In genomic region chr11:61855939-61856730, GRCh38 we compare ENCODE assay signal across 1 cellular context.
TF ChIP-seq lines count a peak whose summit lies in the region.

No MANE protein-coding gene starts in this region.

TF ChIP-seq in K562, 482 proteins besides CTCF, POLR2A, EP300 and RAD21:
- TF ChIP-seq ZBTB33 (CRISPR knock-in tag; IDR thresholded peaks at IDR 0.05), result 0 out of 2 replicates have a peak, but pooled peaks have one; percentile 11
- no peak for TF ChIP-seq HINFP (tag; conservative IDR thresholded peaks at IDR 0.05; ENCODE audit: low read depth)
- TF ChIP-seq KDM2B (CRISPR knock-in tag; IDR thresholded peaks at IDR 0.05), result no peak
- no peak for TF ChIP-seq CBX2 (IDR thresholded peaks at IDR 0.05; ENCODE audit: insufficient read depth, low read length, poor library complexity, severe bottlenecking)
